ENCODE assay signal across 8 cellular contexts in genomic region chr17:75848523-75849303, GRCh38. TPM values are rescaled to one million over a fixed set of nuclear protein-coding genes. Genes with fewer than 3 reads are reported as not detected.
DNase-seq lines count a peak whose midpoint lies in the region; ATAC-seq lines count a peak whose summit lies in the region.

No MANE protein-coding gene starts in this region.

- H3K27ac ChIP-seq in CD4-positive, alpha-beta memory T cell (ENCODE audit: low read depth, low read length), result peak overlapping the region; percentile 19

- no peaks in the 10 kb centered on the region for H3K27me3 Mint-ChIP-seq in CD4-positive, alpha-beta memory T cell

- H3K27me3 ChIP-seq in CD4-positive, alpha-beta memory T cell (ENCODE audit: insufficient read depth, low read length), result no peaks in the 10 kb centered on the region
- no peaks in the 10 kb centered on the region for H3K27me3 ChIP-seq in adipocyte (replicated peaks; ENCODE audit: control insufficient read depth, insufficient read depth, low read length)

- POLR2A ChIA-PET in CD4-positive, alpha-beta memory T cell (lab: Charles Lee; ENCODE audit: partially characterized antibody), result interaction anchor here (0.6 to 26.2 kb wide), 6 partner anchors 9 to 68 kb away, joined by 3 to 563 read pairs (median 110); partner anchors contain the start of genes TRIM47, TRIM65 and UNK

- peak overlapping the region; percentile 35 for H3K9ac ChIP-seq in adipocyte (ENCODE audit: low read length)

- no peak for ATAC-seq in HG03439 (IDR thresholded peaks at IDR 0.05; ENCODE audit: unreplicated experiment)

- no peak overlapping the region for H3K4me3 ChIP-seq in CD4-positive, alpha-beta memory T cell (ENCODE audit: low read length in 2 of 2)
- H3K4me3 ChIP-seq in Jurkat, Clone E6-1 (ENCODE audit: low read length), result no peak overlapping the region
- H3K4me3 ChIP-seq in adipocyte (ENCODE audit: low read length), result no peak overlapping the region

- peak; percentile 72 to 78 (median 76) for DNase-seq in CD4-positive, alpha-beta memory T cell
- peak; percentile 59 for DNase-seq in Jurkat, Clone E6-1 (ENCODE audit: low read depth, low spot score)
- peak; percentile 50 for DNase-seq in SKM-1 (lab: John Stamatoyannopoulos, UW; ENCODE audit: unreplicated experiment)
- peak; percentile 69 for DNase-seq in adipocyte (ENCODE audit: low read depth)
- peak; percentile 41 to 62 for DNase-seq in hippocampal formation (lab: John Stamatoyannopoulos, UW)
- peak; percentile 87 for DNase-seq in stimulated activated CD4-positive, alpha-beta T cell treated with anti-CD3 and anti-CD28 coated beads, Interleukin-12 subunit alpha, Interleukin-12 subunit beta, amount 100 ng/mL, for 4 hours
- DNase-seq in H4 (ENCODE audit: low spot score), result no peak

- peaks cover 46% of the 10 kb centered on the region for H3K36me3 ChIP-seq in CD4-positive, alpha-beta memory T cell (ENCODE audit: insufficient read depth, low read length)
- peaks cover 57% of the 10 kb centered on the region for H3K36me3 ChIP-seq in adipocyte (ENCODE audit: control insufficient read depth, insufficient read depth, low read length, severe bottlenecking)

- no peaks in the 10 kb centered on the region for H3K9me3 ChIP-seq in CD4-positive, alpha-beta memory T cell (ENCODE audit: control insufficient read depth in 1 of 2, low read length in 2 of 2)
- no peaks in the 10 kb centered on the region for H3K9me3 ChIP-seq in adipocyte (ENCODE audit: control insufficient read depth, low read length)

- H3K4me1 ChIP-seq in CD4-positive, alpha-beta memory T cell (ENCODE audit: insufficient read depth, low read length), result peaks cover 38% of the 10 kb centered on the region
- H3K4me1 ChIP-seq in adipocyte (ENCODE audit: control insufficient read depth, insufficient read depth, low read length), result peaks cover 56% of the 10 kb centered on the region

- H3K9me3 Mint-ChIP-seq in CD4-positive, alpha-beta memory T cell, result no peaks in the 10 kb centered on the region

- CTCF ChIA-PET in CD4-positive, alpha-beta memory T cell (lab: Charles Lee; ENCODE audit: partially characterized antibody), result interaction anchor here (0.8 to 6.8 kb wide), 22 partner anchors 11 to 155 kb away, joined by 3 to 46 read pairs (median 4); partner anchors contain the start of gene GALK1

- peak overlapping the region in 3 of 8 donors; percentile 20 to 77 (median 59) for H3K4me3 Mint-ChIP-seq in CD4-positive, alpha-beta memory T cell

- intact Hi-C loops in CD4-positive, alpha-beta memory T cell (cut with micrococcal nuclease), result loop anchor here (1.0 kb wide), 2 partner anchors 84 to 95 kb away; no protein-coding TSS in a partner anchor

- peaks cover 13 to 48% (median 25%) of the 10 kb centered on the region in 4 donors for H3K4me1 Mint-ChIP-seq in CD4-positive, alpha-beta memory T cell

- peaks cover 22 to 52% of the 10 kb centered on the region in 2 donors for H3K36me3 Mint-ChIP-seq in CD4-positive, alpha-beta memory T cell

- H3K27ac Mint-ChIP-seq in CD4-positive, alpha-beta memory T cell, result peak overlapping the region; percentile 72 to 93 (median 88)

RNA-seq across cellular contexts. Expression of gene UNC13D, which starts 4.5 kb away (rescaled TPM):
- 100 to 1,000 TPM; 161 to 171 TPM for total RNA-seq in CD4-positive, alpha-beta memory T cell
- 10 to 100 TPM; 39.6 to 78.9 TPM for polyA plus RNA-seq in CD4-positive, alpha-beta memory T cell
- polyA plus RNA-seq in Jurkat, Clone E6-1 (2012; ENCODE audit: insufficient read depth, insufficient read length), result 87.6 TPM
- 1.9 and 2.9 TPM in 2 replicates for total RNA-seq in H4 (2014; rRNA removed; shearing (Covaris generic))

RNA-seq across cellular contexts. Expression of gene WBP2, which starts 6.4 kb away (rescaled TPM):
- 100 to 1,000 TPM; 159 to 160 TPM for total RNA-seq in CD4-positive, alpha-beta memory T cell
- polyA plus RNA-seq in CD4-positive, alpha-beta memory T cell, result 100 to 1,000 TPM in 1 of 2 donors, 10 to 100 TPM in 1; 80.3 to 127 TPM
- polyA plus RNA-seq in Jurkat, Clone E6-1 (2012; ENCODE audit: insufficient read depth, insufficient read length), result 120 TPM
- 14.8 and 26.3 TPM in 2 replicates for total RNA-seq in H4 (2014; rRNA removed; shearing (Covaris generic))

RNA-seq across cellular contexts. Expression of gene TRIM47, which starts 29.7 kb away (rescaled TPM):
- total RNA-seq in CD4-positive, alpha-beta memory T cell, result 10 to 100 TPM; 17.5 to 22.6 TPM
- 10 to 100 TPM; 11.2 to 26.8 TPM for polyA plus RNA-seq in CD4-positive, alpha-beta memory T cell
- polyA plus RNA-seq in Jurkat, Clone E6-1 (2012; ENCODE audit: insufficient read depth, insufficient read length), result 20.4 TPM
- total RNA-seq in H4 (2014; rRNA removed; shearing (Covaris generic)), result 12.9 and 13.5 TPM in 2 replicates

RNA-seq across cellular contexts. Expression of gene TRIM65, which starts 48.0 kb away (rescaled TPM):
- total RNA-seq in CD4-positive, alpha-beta memory T cell, result 10 to 100 TPM; 36.5 to 36.9 TPM
- 10 to 100 TPM; 17.7 to 28.8 TPM for polyA plus RNA-seq in CD4-positive, alpha-beta memory T cell
- polyA plus RNA-seq in Jurkat, Clone E6-1 (2012; ENCODE audit: insufficient read depth, insufficient read length), result 30.7 TPM
- total RNA-seq in H4 (2014; rRNA removed; shearing (Covaris generic)), result 8.4 and 10.5 TPM in 2 replicates

RNA-seq across cellular contexts. Expression of gene MRPL38, which starts 56.0 kb away (rescaled TPM):
- 100 to 1,000 TPM; 126 to 142 TPM for total RNA-seq in CD4-positive, alpha-beta memory T cell
- 10 to 100 TPM; 59.1 to 89.0 TPM for polyA plus RNA-seq in CD4-positive, alpha-beta memory T cell
- 129 TPM for polyA plus RNA-seq in Jurkat, Clone E6-1 (2012; ENCODE audit: insufficient read depth, insufficient read length)
- 39.1 and 54.0 TPM in 2 replicates for total RNA-seq in H4 (2014; rRNA removed; shearing (Covaris generic))

Comparison
In these comparisons a context has a peak if more than half of its experiments do, and no peak if none do; other contexts are left out.
1. RNA of gene UNC13D, which starts 4.5 kb away (total RNA-seq): 161 to 171 TPM in CD4-positive, alpha-beta memory T cell; 1.9 to 2.9 TPM in H4; every median in the first group is over 10 times any median in the second.